In the genomic region with DNA sequence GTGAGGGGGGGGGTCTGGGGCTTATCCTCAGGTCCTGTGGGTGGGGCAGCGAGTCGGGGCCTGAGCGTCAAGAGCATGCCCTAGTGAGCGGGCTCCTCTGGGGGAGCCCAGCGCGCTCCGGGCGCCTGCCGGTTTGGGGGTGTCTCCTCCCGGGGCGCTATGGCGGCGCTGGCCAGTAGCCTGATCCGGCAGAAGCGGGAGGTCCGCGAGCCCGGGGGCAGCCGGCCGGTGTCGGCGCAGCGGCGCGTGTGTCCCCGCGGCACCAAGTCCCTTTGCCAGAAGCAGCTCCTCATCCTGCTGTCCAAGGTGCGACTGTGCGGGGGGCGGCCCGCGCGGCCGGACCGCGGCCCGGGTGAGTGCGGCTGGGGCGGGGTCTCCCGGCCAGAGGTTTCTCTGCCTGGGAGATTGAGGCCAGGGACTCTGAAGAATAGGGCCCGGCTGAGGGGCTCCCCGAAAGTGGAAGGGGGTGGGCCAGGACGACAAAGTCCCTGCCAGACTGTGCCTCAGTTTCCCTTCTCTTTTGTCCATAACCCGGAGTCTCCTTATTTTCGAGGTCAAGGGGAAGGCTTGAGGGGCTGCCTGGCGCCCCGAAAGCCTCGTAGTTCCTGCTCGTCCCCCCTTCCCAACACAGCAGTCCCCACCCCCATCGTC, we compare ENCODE assay signal across 10 cellular contexts. TPM values are rescaled to one million over a fixed set of nuclear protein-coding genes. Genes with fewer than 3 reads are reported as not detected.
A peak's percentile ranks its signal among the peaks of the same experiment; 100 is the strongest.
DNase-seq lines count a peak whose midpoint lies in the region; ATAC-seq, FAIRE-seq and TF ChIP-seq lines count a peak whose summit lies in the region.
"Had no signal": no experiment of that assay in that cellular context is flagged by ENCODE, and none has a peak within 500 bp of the region (broad histone marks: within the 10 kb centered on the region; RNA-seq: fewer than 3 reads in every experiment).

TSS of gene FGF11 (plus strand) at position 51 of the 651 bp plus-strand sequence. CDS start at position 160, 109 bp downstream.

- peak within 1 kb of the TSS; percentile 94 for H3K4me2 ChIP-seq in HepG2 (ENCODE audit: low read depth, low read length)

- no peak within 1 kb of the TSS for H2AFZ ChIP-seq in HepG2 (ENCODE audit: low read length)

- no peaks in the 10 kb centered on the region for H3K79me2 ChIP-seq in HepG2 (ENCODE audit: insufficient read depth, low read length)

- in situ Hi-C loops in HepG2 (cut with HindIII; ENCODE audit: extremely low pct_ligation_motif_present, low pct_unique_long_range_greater_than_20kb), result loop anchor here (5.0 kb wide), 2 partner anchors 38 to 82 kb away; partner anchors contain the start of genes TMEM95 and ZBTB4

- H3K27me3 ChIP-seq in HepG2 (ENCODE audit: control insufficient read depth in 1 of 2, insufficient read depth in 2 of 2, low read length in 2 of 2) (peaks cover 6 to 27% of the 10 kb centered on the region in 2 experiments; a peak in 4 of 5 replicates), thoracic aorta (replicated peaks; ENCODE audit: insufficient read depth) (peaks cover 5% of the 10 kb centered on the region)

- ATAC-seq in HepG2 (peak; percentile 8; the same call in 2 of the 3 replicates), thoracic aorta (ENCODE audit: insufficient number of reproducible peaks, low FRiP score, low read depth) (no peak)

- H3K4me3 ChIP-seq in HepG2 (replicated peaks in 1 of 3; ENCODE audit: insufficient read depth in 1 of 3, low read depth in 2 of 3, low read length in 3 of 3) (peak within 1 kb of the TSS; percentile 60 to 80 (median 73)), thoracic aorta (peak within 1 kb of the TSS; percentile 83)
- H3K4me3 ChIP-seq: lung had no signal

- TF ChIP-seq POLR2A in HepG2 (IDR thresholded peaks at IDR 0.05; ENCODE audit: insufficient read depth in 1 of 2, low read depth in 2 of 2, low read length in 2 of 2), result 0 out of 4 replicates have a peak, but pooled peaks of 1 of the 2 experiments have one; percentile 20

- POLR2A ChIA-PET in HepG2 (lab: Yijun Ruan, JAX), result interaction anchor here (1.2 to 2.8 kb wide), 3 partner anchors 36 to 110 kb away, joined by 3 to 21 read pairs (median 7); partner anchors contain the start of genes NEURL4 and TMEM256

- H3K27ac ChIP-seq in HepG2 (ENCODE audit: extremely low read length, insufficient read depth, low read length) (peak within 1 kb of the TSS; percentile 36), thoracic aorta (peak within 1 kb of the TSS in 1 of 2 donors; percentile 38)

- no peak for DNase-seq in T-helper 1 cell
- peak; percentile 31 for DNase-seq in astrocyte of the hippocampus (ENCODE audit: low read depth, low spot score)
- no peak for DNase-seq in HepG2 (ENCODE audit: low spot score)
- no peak for DNase-seq in thoracic aorta (ENCODE audit: low spot score)
- no peak for DNase-seq in NCI-H2029 treated with DMSO at 0.1 percent for 48 hours (lab: John Stamatoyannopoulos, UW)
- DNase-seq in NCI-H226, result no peak
- no peak for DNase-seq in RCC 7860 (ENCODE audit: low spot score)
- DNase-seq: NCI-H187 treated with DMSO at 0.1 percent for 48 hours had no signal

- 0% methylated on average over 8 of the region's 50 CpGs for WGBS in HepG2 (ENCODE audit: low lambda C conversion rate)

- TF ChIP-seq CTCF in HepG2 (CRISPR knock-in tag; IDR thresholded peaks at IDR 0.05), result no peak
- TF ChIP-seq CTCF in thoracic aorta (IDR thresholded peaks at IDR 0.05), result no peak

- peak within 1 kb of the TSS; percentile 68 for H3K9ac ChIP-seq in HepG2 (ENCODE audit: insufficient read depth, low read depth, low read length)

- H3K9me3 ChIP-seq in HepG2 (ENCODE audit: low read length) (no peaks in the 10 kb centered on the region), thoracic aorta (no peaks in the 10 kb centered on the region)

- H3K36me3 ChIP-seq in HepG2 (replicated peaks in 1 of 2; ENCODE audit: control insufficient read depth in 1 of 2, insufficient read depth in 2 of 2, low read length in 2 of 2) (no peaks in the 10 kb centered on the region), thoracic aorta (no peaks in the 10 kb centered on the region)

- no TSS peak for BruUV-seq in HepG2 (replicated peaks; lab: Mats Ljungman, UMichigan)

- H4K20me1 ChIP-seq in HepG2 (ENCODE audit: insufficient read depth, low read length), result no peaks in the 10 kb centered on the region

- TF ChIP-seq EP300 in HepG2 (IDR thresholded peaks at IDR 0.05; ENCODE audit: low read depth in 2 of 2, low read length in 2 of 2) (no peak), HepG2 (CRISPR knock-in tag; IDR thresholded peaks at IDR 0.05; ENCODE audit: borderline replicate concordance) (no peak)

- CTCF ChIA-PET in HepG2 (lab: Yijun Ruan, JAX; ENCODE audit: low intra/inter-chr PET ratio, low total read pairs), result no interaction called here

- FAIRE-seq in HepG2 (lab: Jason Lieb, UNC) (no peak), RCC 7860 (lab: Jason Lieb, UNC) (no peak)

- TF ChIP-seq RAD21 in HepG2 (CRISPR knock-in tag; IDR thresholded peaks at IDR 0.05), result no peak

- intact Hi-C loops in T-helper 1 cell treated with Interleukin-12 subunit alpha and Interleukin-12 subunit beta and Interleukin-4 antibody, amounts not matched to agents 30 ng/mL and 1 ng/mL, for 36 hours (cut with micrococcal nuclease), result no loop called here
- intact Hi-C loops in HepG2 (cut with micrococcal nuclease; ENCODE audit: unreplicated experiment), result no loop called here

- H3K4me1 ChIP-seq in HepG2 (ENCODE audit: insufficient read depth, low read length) (peaks cover 60% of the 10 kb centered on the region), thoracic aorta (ENCODE audit: control insufficient read depth in 1 of 2, low read depth in 2 of 2) (peaks cover 27 to 61% of the 10 kb centered on the region in 2 donors)

TF ChIP-seq in HepG2, 621 proteins besides CTCF, POLR2A, EP300 and RAD21 (continues in another document):
- no peak for TF ChIP-seq MBD4 (IDR thresholded peaks at IDR 0.05; ENCODE audit: borderline replicate concordance, low read length)
- TF ChIP-seq ZNF574 (CRISPR knock-in tag; IDR thresholded peaks at IDR 0.05), result peak; percentile 33; the same call in 1 of the 2 replicates
- TF ChIP-seq, protein P1, sequence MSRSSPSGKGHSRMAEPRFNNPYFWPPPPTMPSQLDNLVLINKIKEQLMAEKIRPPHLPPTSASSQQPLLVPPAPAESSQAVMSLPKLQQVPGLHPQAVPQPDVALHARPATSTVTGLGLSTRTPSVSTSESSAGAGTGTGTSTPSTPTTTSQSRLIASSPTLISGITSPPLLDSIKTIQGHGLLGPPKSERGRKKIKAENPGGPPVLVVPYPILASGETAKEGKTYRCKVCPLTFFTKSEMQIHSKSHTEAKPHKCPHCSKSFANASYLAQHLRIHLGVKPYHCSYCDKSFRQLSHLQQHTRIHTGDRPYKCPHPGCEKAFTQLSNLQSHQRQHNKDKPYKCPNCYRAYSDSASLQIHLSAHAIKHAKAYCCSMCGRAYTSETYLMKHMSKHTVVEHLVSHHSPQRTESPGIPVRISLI (CRISPR knock-in tag; IDR thresholded peaks at IDR 0.05; ENCODE audit: borderline replicate concordance), result no peak
- TF ChIP-seq SOX5 (CRISPR knock-in tag; IDR thresholded peaks at IDR 0.05; ENCODE audit: borderline replicate concordance), result no peak
- TF ChIP-seq ZMYM2 (CRISPR knock-in tag; IDR thresholded peaks at IDR 0.05), result no peak
- no peak for TF ChIP-seq ZNF431 (CRISPR knock-in tag; IDR thresholded peaks at IDR 0.05; ENCODE audit: borderline replicate concordance, low read depth)

RNA-seq across cellular contexts. Expression of gene FGF11, which starts in this region (rescaled TPM):
- 15.0 and 15.4 TPM in 2 replicates for total RNA-seq in T-helper 1 cell treated with Interleukin-12 subunit alpha and Interleukin-12 subunit beta and Interleukin-4 antibody, amounts not matched to agents 30 ng/mL and 1 ng/mL, for 36 hours
- total RNA-seq in HepG2 (2016; rRNA removed; fragmentation: Illumina TruSeq; extraction: Trizol) (0.20 and 0.55 TPM in 2 replicates), thoracic aorta (under 1 TPM in 1 of 2 donors, not detected in 1; 0.68 TPM)
- 0.35 and 0.40 TPM in 2 replicates for total RNA-seq in HepG2 (2016; cell fraction: cytosol; rRNA removed; fragmentation: Illumina TruSeq; extraction: Trizol; ENCODE audit: low read depth)
- total RNA-seq in HepG2 (2016; cell fraction: insoluble cytoplasmic fraction; rRNA removed; fragmentation: Illumina TruSeq; extraction: Trizol), result 0.22 and 0.37 TPM in 2 replicates
- total RNA-seq in HepG2 (2016; cell fraction: membrane; rRNA removed; fragmentation: Illumina TruSeq; extraction: Trizol), result 0.52 and 0.77 TPM in 2 replicates
- total RNA-seq in HepG2 (2016; cell fraction: nucleus; rRNA removed; fragmentation: Illumina TruSeq; extraction: Trizol), result 0.13 and 0.53 TPM in 2 replicates
- 7.0 and 7.6 TPM in 2 replicates for polyA plus RNA-seq in HepG2 (2011; rRNA removed)
- 4.4 and 5.5 TPM in 2 replicates for polyA plus RNA-seq in HepG2 (2011; cell fraction: cytosol; rRNA removed)
- polyA plus RNA-seq in HepG2 (2011; cell fraction: nucleus; rRNA removed), result 11.9 and 12.6 TPM in 2 replicates
- polyA plus RNA-seq in HepG2 (2012), result 4.0 and 6.3 TPM in 2 replicates
- polyA plus RNA-seq in HepG2 (2016; cell fraction: cytosol; fragmentation: Illumina TruSeq; extraction: Trizol; ENCODE audit: low read depth), result 0.61 and 0.87 TPM in 2 replicates
- 0.62 and 1.0 TPM in 2 replicates for polyA plus RNA-seq in HepG2 (2016; cell fraction: insoluble cytoplasmic fraction; fragmentation: Illumina TruSeq; extraction: Trizol; ENCODE audit: low read depth)
- polyA plus RNA-seq in HepG2 (2016; cell fraction: membrane; fragmentation: Illumina TruSeq; extraction: Trizol; ENCODE audit: low read depth), result 1.2 TPM in 2 replicates
- 1.1 and 1.6 TPM in 2 replicates for polyA plus RNA-seq in HepG2 (2016; cell fraction: nucleus; fragmentation: Illumina TruSeq; extraction: Trizol; ENCODE audit: insufficient read depth, low read depth)
- 3.3 and 7.7 TPM in 2 replicates for polyA minus RNA-seq in HepG2 (2011; rRNA and poly(A)+ RNA removed; ENCODE audit: low replicate concordance)
- 2.0 and 2.3 TPM in 2 replicates for polyA minus RNA-seq in HepG2 (2011; cell fraction: cytosol; rRNA and poly(A)+ RNA removed)
- polyA minus RNA-seq in HepG2 (2011; cell fraction: nucleus; rRNA and poly(A)+ RNA removed), result 1.1 and 1.2 TPM in 2 replicates
